In the genomic region with DNA sequence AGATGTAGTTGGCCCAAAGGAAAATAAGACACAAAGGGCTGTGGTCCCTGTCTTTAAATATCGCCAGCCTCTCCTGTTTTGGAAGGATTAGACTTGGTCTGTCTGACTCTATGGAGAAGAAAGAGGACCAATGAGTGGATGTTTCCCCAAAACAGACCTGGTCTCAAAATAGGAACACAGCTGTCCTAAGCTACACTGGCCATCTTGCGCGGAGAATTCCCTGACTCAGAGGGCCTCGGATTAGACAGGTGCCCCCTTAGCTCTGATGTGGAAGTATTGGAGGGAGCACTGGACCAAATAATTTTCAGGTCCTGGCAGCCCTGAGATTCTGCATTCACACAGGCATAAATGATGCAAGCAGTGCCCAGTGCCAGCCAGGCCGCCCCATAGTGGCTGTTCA, we compare ENCODE assay signal across 21 cellular contexts.
"Had no signal": no experiment of that assay in that cellular context is flagged by ENCODE, and none has a peak within 500 bp of the region (broad histone marks: within the 10 kb centered on the region; RNA-seq: fewer than 3 reads in every experiment).

No MANE protein-coding gene starts in this region.

- H3K4me3 ChIP-seq: breast epithelium, sigmoid colon, tibial nerve, vagina had no signal

- DNase-seq: activated CD4-positive, CD25-positive, alpha-beta regulatory T cell treated with anti-CD3 and anti-CD28 coated beads, Interleukin-2, amount 50 U/mL, for 72 hours; activated CD8-positive, alpha-beta memory T cell treated with anti-CD3 and anti-CD28 coated beads for 24 hours; activated CD8-positive, alpha-beta memory T cell treated with anti-CD3 and anti-CD28 coated beads, Interleukin-2, amount 50 U/mL, for 48 hours; activated effector memory CD4-positive, alpha-beta T cell treated with Interleukin-2 at 50 U/mL for 16 hours; activated naive CD4-positive, alpha-beta T cell treated with anti-CD3 and anti-CD28 coated beads, Interleukin-2, amount 10 ng/mL, durations not matched to agents 7 days and 5 days; activated T-cell treated with anti-CD3 and anti-CD28 coated beads, Interleukin-2, amount 50 U/mL, for 48 hours; cortex of kidney; effector CD4-positive, alpha-beta T cell; immature natural killer cell; left ventricle myocardium superior; mesendoderm; sigmoid colon; stimulated activated naive CD4-positive, alpha-beta T cell; substantia nigra had no signal

- H3K36me3 Mint-ChIP-seq: activated naive CD4-positive, alpha-beta T cell treated with anti-CD3 and anti-CD28 coated beads, Interleukin-2, amount 10 ng/mL, durations not matched to agents 7 days and 5 days; immature natural killer cell; natural killer cell treated with Interleukin-12 subunit alpha and Interleukin-12 subunit beta and Interleukin-15 and Interleukin-18, amount 100 ng/mL, for 72 hours had no signal

- H3K4me3 Mint-ChIP-seq: activated naive CD4-positive, alpha-beta T cell treated with anti-CD3 and anti-CD28 coated beads, Interleukin-2, amount 10 ng/mL, durations not matched to agents 7 days and 5 days; immature natural killer cell; natural killer cell treated with Interleukin-12 subunit alpha and Interleukin-12 subunit beta and Interleukin-15 and Interleukin-18, amount 100 ng/mL, for 72 hours had no signal

- H3K9ac ChIP-seq: parathyroid adenoma had no signal

- ATAC-seq: esophagus mucosa; left ventricle myocardium superior; natural killer cell treated with Interleukin-12 subunit alpha and Interleukin-12 subunit beta and Interleukin-15 and Interleukin-18, amount 100 ng/mL, for 72 hours had no signal

- H3K27me3 ChIP-seq: breast epithelium, sigmoid colon, tibial nerve, vagina had no signal

- H3K27ac Mint-ChIP-seq: activated naive CD4-positive, alpha-beta T cell treated with anti-CD3 and anti-CD28 coated beads, Interleukin-2, amount 10 ng/mL, durations not matched to agents 7 days and 5 days; immature natural killer cell; natural killer cell treated with Interleukin-12 subunit alpha and Interleukin-12 subunit beta and Interleukin-15 and Interleukin-18, amount 100 ng/mL, for 72 hours had no signal

- H3K4me1 ChIP-seq: breast epithelium, parathyroid adenoma had no signal

- H3K79me2 ChIP-seq: parathyroid adenoma had no signal

- H2AFZ ChIP-seq: parathyroid adenoma had no signal

- H3K9me3 ChIP-seq: breast epithelium, sigmoid colon, tibial nerve, vagina had no signal

- H3K36me3 ChIP-seq: breast epithelium had no signal

- H3K27ac ChIP-seq: breast epithelium, parathyroid adenoma, vagina, VCaP had no signal

- H3K9me3 Mint-ChIP-seq: activated naive CD4-positive, alpha-beta T cell treated with anti-CD3 and anti-CD28 coated beads, Interleukin-2, amount 10 ng/mL, durations not matched to agents 7 days and 5 days; immature natural killer cell; natural killer cell treated with Interleukin-12 subunit alpha and Interleukin-12 subunit beta and Interleukin-15 and Interleukin-18, amount 100 ng/mL, for 72 hours had no signal
